In the genomic region with DNA sequence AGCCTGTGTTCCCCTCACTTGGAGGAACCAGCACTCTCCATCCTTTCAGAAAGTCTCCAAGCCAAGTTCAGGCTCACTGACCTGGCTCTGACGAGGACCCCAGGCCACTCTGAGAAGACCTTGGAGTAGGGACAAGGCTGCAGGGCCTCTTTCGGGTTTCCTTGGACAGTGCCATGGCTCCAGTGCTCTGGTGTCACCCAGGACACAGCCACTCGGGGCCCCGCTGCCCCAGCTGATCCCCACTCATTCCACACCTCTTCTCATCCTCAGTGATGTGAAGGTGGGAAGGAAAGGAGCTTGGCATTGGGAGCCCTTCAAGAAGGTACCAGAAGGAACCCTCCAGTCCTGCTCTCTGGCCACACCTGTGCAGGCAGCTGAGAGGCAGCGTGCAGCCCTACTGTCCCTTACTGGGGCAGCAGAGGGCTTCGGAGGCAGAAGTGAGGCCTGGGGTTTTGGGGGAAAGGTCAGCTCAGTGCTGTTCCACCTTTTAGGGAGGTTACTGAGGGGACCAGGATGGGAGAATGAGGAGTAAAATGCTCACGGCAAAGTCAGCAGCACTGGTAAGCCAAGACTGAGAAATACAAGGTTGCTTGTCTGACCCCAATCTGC, we compare ENCODE assay signal across 17 cellular contexts. TPM values are rescaled to one million over a fixed set of nuclear protein-coding genes. Genes with fewer than 3 reads are reported as not detected.
DNase-seq lines count a peak whose midpoint lies in the region; ATAC-seq, FAIRE-seq and TF ChIP-seq lines count a peak whose summit lies in the region.
"Had no signal": no experiment of that assay in that cellular context is flagged by ENCODE, and none has a peak within 500 bp of the region (broad histone marks: within the 10 kb centered on the region; RNA-seq: fewer than 3 reads in every experiment).

No MANE protein-coding gene starts in this region.

- no peak for FAIRE-seq in D721Med (lab: Jason Lieb, UNC)
- FAIRE-seq: A204.1, GM12892, H1, HTR-8/SVneo had no signal

- ATAC-seq in natural killer cell (no peak), GM21576 (IDR thresholded peaks at IDR 0.05; ENCODE audit: unreplicated experiment) (no peak)
- ATAC-seq in natural killer cell treated with Interleukin-12 subunit alpha and Interleukin-12 subunit beta and Interleukin-15 and Interleukin-18, amount 100 ng/mL, for 72 hours = no peak
- no peak for ATAC-seq in stimulated activated effector memory CD8-positive, alpha-beta T cell treated with anti-CD3 and anti-CD28 coated beads, Interleukin-12 subunit alpha, Interleukin-12 subunit beta, amount 100 ng/mL, for 72 hours

- H3K9me3 Mint-ChIP-seq in natural killer cell (no peaks in the 10 kb centered on the region), chondrocyte (ENCODE audit: low read depth) (no peaks in the 10 kb centered on the region), nephron progenitor cell (no peaks in the 10 kb centered on the region)
- no peaks in the 10 kb centered on the region for H3K9me3 Mint-ChIP-seq in natural killer cell treated with Interleukin-12 subunit alpha and Interleukin-12 subunit beta and Interleukin-15 and Interleukin-18, amount 100 ng/mL, for 72 hours
- H3K9me3 Mint-ChIP-seq in stimulated activated effector memory CD8-positive, alpha-beta T cell treated with anti-CD3 and anti-CD28 coated beads, Interleukin-12 subunit alpha, Interleukin-12 subunit beta, amount 100 ng/mL, for 72 hours = no peaks in the 10 kb centered on the region
- H3K9me3 Mint-ChIP-seq: HFFc6 had no signal

- DNase-seq in natural killer cell (peak; percentile 11), chondrocyte (ENCODE audit: low spot score) (peak; percentile 67), nephron progenitor cell (no peak), D721Med (ENCODE audit: insufficient read length, low spot score) (no peak)
- no peak for DNase-seq in natural killer cell treated with Interleukin-12 subunit alpha and Interleukin-12 subunit beta and Interleukin-15 and Interleukin-18, amount 100 ng/mL, for 72 hours (ENCODE audit: low spot score)
- DNase-seq in stimulated activated effector memory CD8-positive, alpha-beta T cell treated with anti-CD3 and anti-CD28 coated beads, Interleukin-12 subunit alpha, Interleukin-12 subunit beta, amount 100 ng/mL, for 72 hours (ENCODE audit: low spot score in 2 of 2) = no peak
- DNase-seq: CD4-positive, alpha-beta memory T cell; DND-41; GDM1; HCEC 1CT; HFFc6 had no signal

- TF ChIP-seq CTCF in natural killer cell (IDR thresholded peaks at IDR 0.05) = no peak
- no peak for TF ChIP-seq CTCF in chondrocyte (IDR thresholded peaks at IDR 0.05)
- TF ChIP-seq CTCF in nephron progenitor cell (IDR thresholded peaks at IDR 0.05) = no peak
- no peak for TF ChIP-seq CTCF in D721Med (IDR thresholded peaks at IDR 0.05; ENCODE audit: insufficient read depth, missing control alignments)

- H3K27ac Mint-ChIP-seq in natural killer cell = no peak overlapping the region
- no peak overlapping the region for H3K27ac Mint-ChIP-seq in natural killer cell treated with Interleukin-12 subunit alpha and Interleukin-12 subunit beta and Interleukin-15 and Interleukin-18, amount 100 ng/mL, for 72 hours
- no peak overlapping the region for H3K27ac Mint-ChIP-seq in chondrocyte (ENCODE audit: unreplicated experiment)
- peak overlapping the region; percentile 22 for H3K27ac Mint-ChIP-seq in nephron progenitor cell
- H3K27ac Mint-ChIP-seq in stimulated activated effector memory CD8-positive, alpha-beta T cell treated with anti-CD3 and anti-CD28 coated beads, Interleukin-12 subunit alpha, Interleukin-12 subunit beta, amount 100 ng/mL, for 72 hours = no peak overlapping the region
- H3K27ac Mint-ChIP-seq: B cell, HFFc6 had no signal

- intact Hi-C loops in natural killer cell (cut with micrococcal nuclease) = no loop called here

- H3K4me3 Mint-ChIP-seq in natural killer cell (no peak overlapping the region), chondrocyte (ENCODE audit: unreplicated experiment) (no peak overlapping the region), nephron progenitor cell (no peak overlapping the region)
- H3K4me3 Mint-ChIP-seq in natural killer cell treated with Interleukin-12 subunit alpha and Interleukin-12 subunit beta and Interleukin-15 and Interleukin-18, amount 100 ng/mL, for 72 hours = no peak overlapping the region
- H3K4me3 Mint-ChIP-seq in stimulated activated effector memory CD8-positive, alpha-beta T cell treated with anti-CD3 and anti-CD28 coated beads, Interleukin-12 subunit alpha, Interleukin-12 subunit beta, amount 100 ng/mL, for 72 hours = no peak overlapping the region
- H3K4me3 Mint-ChIP-seq: B cell, HFFc6 had no signal

- H3K4me1 Mint-ChIP-seq in natural killer cell = peaks cover 11% of the 10 kb centered on the region in 2 donors
- H3K4me1 Mint-ChIP-seq in natural killer cell treated with Interleukin-12 subunit alpha and Interleukin-12 subunit beta and Interleukin-15 and Interleukin-18, amount 100 ng/mL, for 72 hours (ENCODE audit: low read depth in 2 of 2) = peaks cover 9 to 10% of the 10 kb centered on the region in 2 donors
- peaks cover 16% of the 10 kb centered on the region for H3K4me1 Mint-ChIP-seq in chondrocyte (ENCODE audit: low read depth)
- H3K4me1 Mint-ChIP-seq in nephron progenitor cell = peaks cover 8% of the 10 kb centered on the region
- H3K4me1 Mint-ChIP-seq in stimulated activated effector memory CD8-positive, alpha-beta T cell treated with anti-CD3 and anti-CD28 coated beads, Interleukin-12 subunit alpha, Interleukin-12 subunit beta, amount 100 ng/mL, for 72 hours = peaks cover 10% of the 10 kb centered on the region

- H3K27me3 Mint-ChIP-seq in natural killer cell (ENCODE audit: low read depth in 2 of 2) (peaks cover 0 to 3% of the 10 kb centered on the region in 2 donors), chondrocyte (ENCODE audit: low read depth) (no peaks in the 10 kb centered on the region), nephron progenitor cell (ENCODE audit: low read depth, poor library complexity) (no peaks in the 10 kb centered on the region)
- peaks cover 2 to 7% of the 10 kb centered on the region in 2 donors for H3K27me3 Mint-ChIP-seq in natural killer cell treated with Interleukin-12 subunit alpha and Interleukin-12 subunit beta and Interleukin-15 and Interleukin-18, amount 100 ng/mL, for 72 hours

- no peaks in the 10 kb centered on the region for H3K36me3 Mint-ChIP-seq in natural killer cell
- H3K36me3 Mint-ChIP-seq in natural killer cell treated with Interleukin-12 subunit alpha and Interleukin-12 subunit beta and Interleukin-15 and Interleukin-18, amount 100 ng/mL, for 72 hours = no peaks in the 10 kb centered on the region
- peaks cover 2% of the 10 kb centered on the region for H3K36me3 Mint-ChIP-seq in chondrocyte (ENCODE audit: low read depth)
- H3K36me3 Mint-ChIP-seq in nephron progenitor cell (ENCODE audit: low read depth) = peaks cover 34% of the 10 kb centered on the region
- H3K36me3 Mint-ChIP-seq in stimulated activated effector memory CD8-positive, alpha-beta T cell treated with anti-CD3 and anti-CD28 coated beads, Interleukin-12 subunit alpha, Interleukin-12 subunit beta, amount 100 ng/mL, for 72 hours = peaks cover 8% of the 10 kb centered on the region

RNA-seq across cellular contexts. Expression of a gene that starts 4.7 kb away (rescaled TPM):
- total RNA-seq in natural killer cell = 100 to 1,000 TPM; 125 to 133 (median 132) TPM
- 100 to 1,000 TPM in 1 of 2 donors, 10 to 100 TPM in 1; 66.2 to 121 TPM for total RNA-seq in natural killer cell treated with Interleukin-12 subunit alpha and Interleukin-12 subunit beta and Interleukin-15 and Interleukin-18, amount 100 ng/mL, for 72 hours
- 32.6 to 48.3 TPM (median 36.0 TPM) in 3 replicates for total RNA-seq in chondrocyte

RNA-seq across cellular contexts. Expression of a gene that starts 24.4 kb away (rescaled TPM):
- total RNA-seq in natural killer cell (not detected), chondrocyte (4.1 to 33.1 TPM (median 30.1 TPM) in 3 replicates)
- total RNA-seq in natural killer cell treated with Interleukin-12 subunit alpha and Interleukin-12 subunit beta and Interleukin-15 and Interleukin-18, amount 100 ng/mL, for 72 hours = not detected
- total RNA-seq: B cell had no signal

Comparison
In these comparisons a context has a peak if more than half of its experiments do, and no peak if none do; other contexts are left out.
1. DNase-seq: peak in natural killer cell (single experiment) and chondrocyte (single experiment); none in natural killer cell treated with Interleukin-12 subunit alpha and Interleukin-12 subunit beta and Interleukin-15 and Interleukin-18, amount 100 ng/mL, for 72 hours (single experiment), nephron progenitor cell (single experiment), stimulated activated effector memory CD8-positive, alpha-beta T cell treated with anti-CD3 and anti-CD28 coated beads, Interleukin-12 subunit alpha, Interleukin-12 subunit beta, amount 100 ng/mL, for 72 hours (0 of 2) and D721Med (single experiment).